In genomic region chr3:70982700-70983140, GRCh38 we compare ENCODE assay signal across 8 cellular contexts.
DNase-seq lines count a peak whose midpoint lies in the region; ATAC-seq and TF ChIP-seq lines count a peak whose summit lies in the region.

No MANE protein-coding gene starts in this region.

- H3K9ac ChIP-seq in H9 (ENCODE audit: extremely low read depth, insufficient read length, low read length) (peak overlapping the region; percentile 30), subcutaneous abdominal adipose tissue (ENCODE audit: low read length in 5 of 5) (peak overlapping the region; percentile 48 to 80 (median 70))

- H3K36me3 ChIP-seq in subcutaneous abdominal adipose tissue (ENCODE audit: control insufficient read depth in 5 of 5, insufficient read depth in 5 of 5, low read length in 5 of 5), result peaks cover 18 to 41% (median 29%) of the 10 kb centered on the region in 5 donors

- H3K27me3 ChIP-seq in H9 (ENCODE audit: insufficient read depth, low read length), result no peaks in the 10 kb centered on the region
- H3K27me3 ChIP-seq in subcutaneous abdominal adipose tissue (ENCODE audit: control insufficient read depth in 5 of 5, insufficient read depth in 4 of 5, low read length in 5 of 5), result no peaks in the 10 kb centered on the region

- H2BK20ac ChIP-seq in H9 (ENCODE audit: low read depth, low read length, poor library complexity, severe bottlenecking), result no peak overlapping the region

- DNase-seq in Daoy (ENCODE audit: low read depth) (peak; percentile 81), H9 (no peak), RPMI8226 (peak; percentile 39), left lobe of liver (ENCODE audit: low spot score) (no peak), GDM1 (lab: John Stamatoyannopoulos, UW) (no peak), NCI-H1092 (lab: John Stamatoyannopoulos, UW) (no peak)

- no peak overlapping the region for H4K91ac ChIP-seq in H9 (ENCODE audit: insufficient read length, low read depth, low read length)

- peak overlapping the region; percentile 85 for H4K5ac ChIP-seq in H9 (ENCODE audit: insufficient read length, low read depth, low read length)

- no peak overlapping the region for H2BK12ac ChIP-seq in H9 (ENCODE audit: insufficient read length, low read depth, low read length)

- H3K23me2 ChIP-seq in H9 (ENCODE audit: insufficient read length, low read depth, low read length, poor library complexity, severe bottlenecking), result no peaks in the 10 kb centered on the region

- H2BK15ac ChIP-seq in H9 (ENCODE audit: low read depth, low read length), result no peak overlapping the region

- peak; percentile 27 for ATAC-seq in left lobe of liver

- no peaks in the 10 kb centered on the region for H3K27me3 Mint-ChIP-seq in H9 (ENCODE audit: low read depth)
- no peaks in the 10 kb centered on the region for H3K27me3 Mint-ChIP-seq in dendritic cell treated with granulocyte-macrophage colony-stimulating factor and Interleukin-4, amounts not matched to agents 40 ng/mL and 50 ng/mL, for 4 days

- no peak overlapping the region for H3K23ac ChIP-seq in H9 (ENCODE audit: insufficient read length, low read depth, low read length)

- H3K4me2 ChIP-seq in H9 (ENCODE audit: insufficient read depth, insufficient read length, low read length), result no peak overlapping the region

- H3K4me1 ChIP-seq in H9 (ENCODE audit: insufficient read depth, low read length) (no peaks in the 10 kb centered on the region; the same call in 1 of the 2 replicates), subcutaneous abdominal adipose tissue (ENCODE audit: control insufficient read depth in 5 of 5, insufficient read depth in 5 of 5, low read length in 5 of 5) (peaks cover 4 to 40% (median 32%) of the 10 kb centered on the region in 5 donors)

- H2AFZ ChIP-seq in H9 (ENCODE audit: low read length), result no peak overlapping the region

- no peak overlapping the region for H3T11ph ChIP-seq in H9 (ENCODE audit: low read length)

- no peak overlapping the region for H2BK5ac ChIP-seq in H9 (ENCODE audit: insufficient read length, low read length)

- WGBS in H9 (ENCODE audit: extremely low coverage, insufficient read length, low lambda C conversion rate), result no CpG with 5 or more reads among the region's 6 CpGs

- no peak overlapping the region for H3K56ac ChIP-seq in H9 (ENCODE audit: insufficient read length, low read depth, low read length)

- H2AK5ac ChIP-seq in H9 (ENCODE audit: insufficient read length, low read length), result no peak overlapping the region

- no peak overlapping the region for H3K27ac ChIP-seq in H9 (ENCODE audit: insufficient read length, low read depth, low read length)
- peak overlapping the region; percentile 97 for H3K27ac ChIP-seq in subcutaneous abdominal adipose tissue (ENCODE audit: low read depth, low read length)

- H3K36me3 Mint-ChIP-seq in H9 (ENCODE audit: insufficient read depth in 1 of 3, low read depth in 3 of 3), result peaks cover 8 to 37% (median 12%) of the 10 kb centered on the region in 3 experiments; a peak in 6 of 7 replicates
- H3K36me3 Mint-ChIP-seq in dendritic cell treated with granulocyte-macrophage colony-stimulating factor and Interleukin-4, amounts not matched to agents 40 ng/mL and 50 ng/mL, for 4 days (ENCODE audit: low read depth), result peaks cover 62% of the 10 kb centered on the region

- no peak overlapping the region for H2BK120ac ChIP-seq in H9 (ENCODE audit: low read depth, low read length, poor library complexity, severe bottlenecking)

- H3K9me3 ChIP-seq in H9 (ENCODE audit: control insufficient read depth, low read depth, low read length) (no peaks in the 10 kb centered on the region), subcutaneous abdominal adipose tissue (ENCODE audit: control insufficient read depth in 5 of 5, low read length in 5 of 5) (no peaks in the 10 kb centered on the region)

- H3K4me1 Mint-ChIP-seq in H9, result peaks cover 20 to 36% of the 10 kb centered on the region in 2 experiments
- H3K4me1 Mint-ChIP-seq in dendritic cell treated with granulocyte-macrophage colony-stimulating factor and Interleukin-4, amounts not matched to agents 40 ng/mL and 50 ng/mL, for 4 days (ENCODE audit: low read depth), result peaks cover 11% of the 10 kb centered on the region

- H3K4me3 Mint-ChIP-seq in H9, result no peak overlapping the region
- H3K4me3 Mint-ChIP-seq in dendritic cell treated with granulocyte-macrophage colony-stimulating factor and Interleukin-4, amounts not matched to agents 40 ng/mL and 50 ng/mL, for 4 days, result no peak overlapping the region

- H4K8ac ChIP-seq in H9 (replicated peaks; ENCODE audit: insufficient read length, low read depth, low read length), result no peak overlapping the region

- H3K79me2 ChIP-seq in H9 (ENCODE audit: insufficient read depth, low read length), result no peaks in the 10 kb centered on the region

- H3K4me3 ChIP-seq in subcutaneous abdominal adipose tissue (ENCODE audit: low read depth in 1 of 5, low read length in 5 of 5), result peak overlapping the region in 3 of 5 donors; percentile 1 to 58 (median 12)

- H3K79me1 ChIP-seq in H9 (ENCODE audit: insufficient read depth, low read depth, low read length, poor library complexity, severe bottlenecking), result no peaks in the 10 kb centered on the region

- peak overlapping the region; percentile 89 for H3K14ac ChIP-seq in H9 (ENCODE audit: insufficient read depth, low read length)

- intact Hi-C loops in dendritic cell treated with granulocyte-macrophage colony-stimulating factor and Interleukin-4, amounts not matched to agents 40 ng/mL and 50 ng/mL, for 4 days (cut with micrococcal nuclease), result no loop called here

- no peak overlapping the region for H3K4ac ChIP-seq in H9 (ENCODE audit: low read depth, low read length)

- no peaks in the 10 kb centered on the region for H3K9me3 Mint-ChIP-seq in H9
- no peaks in the 10 kb centered on the region for H3K9me3 Mint-ChIP-seq in dendritic cell treated with granulocyte-macrophage colony-stimulating factor and Interleukin-4, amounts not matched to agents 40 ng/mL and 50 ng/mL, for 4 days

- H4K20me1 ChIP-seq in H9 (ENCODE audit: control insufficient read depth, insufficient read depth, insufficient read length), result no peaks in the 10 kb centered on the region

- peak overlapping the region; percentile 65 for H3K18ac ChIP-seq in H9 (ENCODE audit: insufficient read length, low read depth, low read length)

- H3K27ac Mint-ChIP-seq in H9, result peak overlapping the region; percentile 57 to 95 (median 93); a peak in 5 of 7 replicates
- peak overlapping the region; percentile 22 for H3K27ac Mint-ChIP-seq in dendritic cell treated with granulocyte-macrophage colony-stimulating factor and Interleukin-4, amounts not matched to agents 40 ng/mL and 50 ng/mL, for 4 days

- no peak for TF ChIP-seq CTCF in H9 (conservative IDR thresholded peaks at IDR 0.05)

Comparison
In these comparisons a context has a peak if more than half of its experiments do, and no peak if none do; other contexts are left out.
1. DNase-seq: peak in Daoy (single experiment) and RPMI8226 (single experiment); none in H9 (single experiment), left lobe of liver (single experiment), GDM1 (single experiment) and NCI-H1092 (single experiment).